In genomic region chr5:145360936-145361335, GRCh38 we compare ENCODE assay signal across 16 cellular contexts.
"Had no signal": no experiment of that assay in that cellular context is flagged by ENCODE, and none has a peak within 500 bp of the region (broad histone marks: within the 10 kb centered on the region; RNA-seq: fewer than 3 reads in every experiment).

No MANE protein-coding gene starts in this region.

- H3K27me3 Mint-ChIP-seq: activated CD4-positive, alpha-beta T cell treated with anti-CD3 and anti-CD28 coated beads, Interleukin-2, amount 10 ng/mL, durations not matched to agents 24 days and 14 days; stimulated activated memory B cell treated with anti-CD40 and anti-IgM and Interleukin-4, amounts not matched to agents 10 μg/mL and 1 μg/mL and 100 μg/mL, for 72 hours; T-helper 17 cell had no signal

- H3K27ac ChIP-seq: body of pancreas, parathyroid adenoma, tibial nerve, vagina had no signal

- H3K79me2 ChIP-seq: parathyroid adenoma had no signal

- H3K9me3 ChIP-seq: body of pancreas, vagina had no signal

- H3K27ac Mint-ChIP-seq: activated CD4-positive, alpha-beta T cell treated with anti-CD3 and anti-CD28 coated beads, Interleukin-2, amount 10 ng/mL, durations not matched to agents 24 days and 14 days; activated naive CD4-positive, alpha-beta T cell treated with anti-CD3 and anti-CD28 coated beads for 36 hours; endodermal cell; stimulated activated memory B cell treated with anti-CD40 and anti-IgM and Interleukin-4, amounts not matched to agents 10 μg/mL and 1 μg/mL and 100 μg/mL, for 72 hours; T-helper 17 cell; WTC11 had no signal

- H3K9ac ChIP-seq: parathyroid adenoma had no signal

- H3K36me3 ChIP-seq: tibial nerve, vagina had no signal

- DNase-seq: activated CD4-positive, alpha-beta T cell treated with anti-CD3 and anti-CD28 coated beads, Interleukin-2, amount 10 ng/mL, durations not matched to agents 24 days and 14 days; activated naive CD4-positive, alpha-beta T cell treated with anti-CD3 and anti-CD28 coated beads for 36 hours; body of pancreas; endodermal cell; erythroblast; kidney; left ventricle myocardium superior; mesendoderm; retina; small intestine; T-helper 17 cell had no signal

- H3K4me1 Mint-ChIP-seq: activated CD4-positive, alpha-beta T cell treated with anti-CD3 and anti-CD28 coated beads, Interleukin-2, amount 10 ng/mL, durations not matched to agents 24 days and 14 days; endodermal cell; stimulated activated memory B cell treated with anti-CD40 and anti-IgM and Interleukin-4, amounts not matched to agents 10 μg/mL and 1 μg/mL and 100 μg/mL, for 72 hours; T-helper 17 cell; WTC11 had no signal

- H3K36me3 Mint-ChIP-seq: stimulated activated memory B cell treated with anti-CD40 and anti-IgM and Interleukin-4, amounts not matched to agents 10 μg/mL and 1 μg/mL and 100 μg/mL, for 72 hours had no signal

- H3K4me3 ChIP-seq: body of pancreas, tibial nerve, vagina had no signal

- H3K27me3 ChIP-seq: body of pancreas, tibial nerve, vagina had no signal

- H2AFZ ChIP-seq: parathyroid adenoma had no signal

- H3K4me3 Mint-ChIP-seq: activated CD4-positive, alpha-beta T cell treated with anti-CD3 and anti-CD28 coated beads, Interleukin-2, amount 10 ng/mL, durations not matched to agents 24 days and 14 days; activated naive CD4-positive, alpha-beta T cell treated with anti-CD3 and anti-CD28 coated beads for 36 hours; endodermal cell; stimulated activated memory B cell treated with anti-CD40 and anti-IgM and Interleukin-4, amounts not matched to agents 10 μg/mL and 1 μg/mL and 100 μg/mL, for 72 hours; T-helper 17 cell; WTC11 had no signal

- H3K9me3 Mint-ChIP-seq: activated CD4-positive, alpha-beta T cell treated with anti-CD3 and anti-CD28 coated beads, Interleukin-2, amount 10 ng/mL, durations not matched to agents 24 days and 14 days; activated naive CD4-positive, alpha-beta T cell treated with anti-CD3 and anti-CD28 coated beads for 36 hours; endodermal cell had no signal

- H3K4me1 ChIP-seq: body of pancreas, parathyroid adenoma, tibial nerve, vagina had no signal
